In genomic region chr1:78606274-78606673, GRCh38 we compare ENCODE assay signal across 22 cellular contexts.
"Had no signal": no experiment of that assay in that cellular context is flagged by ENCODE, and none has a peak within 500 bp of the region (broad histone marks: within the 10 kb centered on the region; RNA-seq: fewer than 3 reads in every experiment).

No MANE protein-coding gene starts in this region.

- H2AFZ ChIP-seq: hepatocyte had no signal

- H3K79me2 ChIP-seq: hepatocyte had no signal

- H3K9me3 Mint-ChIP-seq: activated CD4-positive, alpha-beta T cell treated with anti-CD3 and anti-CD28 coated beads, Interleukin-2, amount 10 ng/mL, durations not matched to agents 7 days and 5 days; activated naive CD4-positive, alpha-beta T cell treated with anti-CD3 and anti-CD28 coated beads for 36 hours; activated T-cell treated with anti-CD3 and anti-CD28 coated beads, Interleukin-2, amount 50 U/mL, for 4 hours had no signal

- H3K27ac ChIP-seq: brain microvascular endothelial cell, hepatocyte, lower lobe of right lung, pancreas, right lobe of liver, spleen, tibial artery had no signal

- H3K4me3 ChIP-seq: hepatocyte, lower lobe of right lung, pancreas, right lobe of liver, spleen, tibial artery had no signal

- H3K4me2 ChIP-seq: hepatocyte had no signal

- ATAC-seq: activated CD4-positive, CD25-positive, alpha-beta regulatory T cell treated with anti-CD3 and anti-CD28 coated beads, Interleukin-2, amount 50 U/mL, for 24 hours; activated CD8-positive, alpha-beta T cell treated with anti-CD3 and anti-CD28 coated beads, Interleukin-2, amount 10 ng/mL, durations not matched to agents 7 days and 5 days; activated T-cell treated with anti-CD3 and anti-CD28 coated beads, Interleukin-2, amount 50 U/mL, for 4 hours; esophagus mucosa; lower lobe of right lung; pancreas; right lobe of liver had no signal

- DNase-seq: activated CD4-positive, alpha-beta T cell treated with anti-CD3 and anti-CD28 coated beads, Interleukin-2, amount 10 ng/mL, durations not matched to agents 7 days and 5 days; activated CD8-positive, alpha-beta T cell treated with anti-CD3 and anti-CD28 coated beads, Interleukin-2, amount 10 ng/mL, durations not matched to agents 7 days and 5 days; activated naive CD4-positive, alpha-beta T cell treated with anti-CD3 and anti-CD28 coated beads for 36 hours; activated T-cell treated with anti-CD3 and anti-CD28 coated beads, Interleukin-2, amount 50 U/mL, for 4 hours; aorta; brain microvascular endothelial cell; cerebellar nuclear complex; cortex of kidney; effector CD4-positive, alpha-beta T cell; foreskin fibroblast; lower lobe of right lung; midbrain; pancreas; right lobe of liver; spleen; stimulated activated CD8-positive, alpha-beta memory T cell treated with anti-CD3 and anti-CD28 coated beads, Interleukin-4, amount 100 ng/mL, for 48 hours; stimulated activated naive CD4-positive, alpha-beta T cell; T1000; tibial artery had no signal

- H3K4me3 Mint-ChIP-seq: activated CD4-positive, alpha-beta T cell treated with anti-CD3 and anti-CD28 coated beads, Interleukin-2, amount 10 ng/mL, durations not matched to agents 7 days and 5 days; activated CD8-positive, alpha-beta T cell treated with anti-CD3 and anti-CD28 coated beads, Interleukin-2, amount 10 ng/mL, durations not matched to agents 7 days and 5 days; activated naive CD4-positive, alpha-beta T cell treated with anti-CD3 and anti-CD28 coated beads for 36 hours; activated T-cell treated with anti-CD3 and anti-CD28 coated beads, Interleukin-2, amount 50 U/mL, for 4 hours had no signal

- H3K27ac Mint-ChIP-seq: activated CD4-positive, alpha-beta T cell treated with anti-CD3 and anti-CD28 coated beads, Interleukin-2, amount 10 ng/mL, durations not matched to agents 7 days and 5 days; activated CD8-positive, alpha-beta T cell treated with anti-CD3 and anti-CD28 coated beads, Interleukin-2, amount 10 ng/mL, durations not matched to agents 7 days and 5 days; activated naive CD4-positive, alpha-beta T cell treated with anti-CD3 and anti-CD28 coated beads for 36 hours had no signal

- H3K36me3 ChIP-seq: brain microvascular endothelial cell, lower lobe of right lung, pancreas, right lobe of liver, spleen, tibial artery had no signal

- H3K9me3 ChIP-seq: lower lobe of right lung, pancreas, right lobe of liver, spleen, tibial artery had no signal

- H3K27me3 ChIP-seq: brain microvascular endothelial cell, hepatocyte, pancreas, right lobe of liver had no signal

- H3K4me1 ChIP-seq: lower lobe of right lung, right lobe of liver, spleen, tibial artery had no signal
